In genomic region chr9:13186774-13187173, GRCh38 we compare ENCODE assay signal across 16 cellular contexts.
A peak's percentile ranks its signal among the peaks of the same experiment; 100 is the strongest.
DNase-seq lines count a peak whose midpoint lies in the region; ATAC-seq and TF ChIP-seq lines count a peak whose summit lies in the region.
"Had no signal": no experiment of that assay in that cellular context is flagged by ENCODE, and none has a peak within 500 bp of the region (broad histone marks: within the 10 kb centered on the region; RNA-seq: fewer than 3 reads in every experiment).

No MANE protein-coding gene starts in this region.

- H3K27me3 ChIP-seq in SJCRH30 (no peaks in the 10 kb centered on the region), right lobe of liver (no peaks in the 10 kb centered on the region), thoracic aorta (replicated peaks; ENCODE audit: insufficient read depth) (no peaks in the 10 kb centered on the region)
- H3K27me3 ChIP-seq: BLaER1 had no signal

- no peak for TF ChIP-seq POLR2A in right lobe of liver (IDR thresholded peaks at IDR 0.05)

- H3K36me3 ChIP-seq in SJCRH30 (peaks cover 28% of the 10 kb centered on the region), right lobe of liver (no peaks in the 10 kb centered on the region), thoracic aorta (peaks cover 6% of the 10 kb centered on the region)
- H3K36me3 ChIP-seq: BLaER1 had no signal

- H3K4me1 ChIP-seq in SJCRH30 (peaks cover 39% of the 10 kb centered on the region), right lobe of liver (peaks cover 0 to 16% (median 2%) of the 10 kb centered on the region in 4 donors), thoracic aorta (ENCODE audit: control insufficient read depth in 1 of 2, low read depth in 2 of 2) (peaks cover 0 to 4% of the 10 kb centered on the region in 2 donors)
- H3K4me1 ChIP-seq: BLaER1 had no signal

- H3K27ac ChIP-seq in SJCRH30, result peak overlapping the region; percentile 83
- peak overlapping the region; percentile 66 to 79 (median 72) for H3K27ac ChIP-seq in right lobe of liver
- no peak overlapping the region for H3K27ac ChIP-seq in thoracic aorta
- H3K27ac ChIP-seq: 22Rv1, BLaER1 had no signal

- 30% methylated on average over 5 of the region's 5 CpGs for WGBS in right lobe of liver (ENCODE audit: insufficient coverage, low coverage, low lambda C conversion rate, missing lambda C conversion rate)

- H3K9me3 ChIP-seq in SJCRH30 (replicated peaks), result no peaks in the 10 kb centered on the region
- no peaks in the 10 kb centered on the region for H3K9me3 ChIP-seq in right lobe of liver
- H3K9me3 ChIP-seq in thoracic aorta, result no peaks in the 10 kb centered on the region
- H3K9me3 ChIP-seq: BLaER1 had no signal

- DNase-seq in NCI-H2107 treated with DMSO at 0.1 percent for 48 hours (lab: John Stamatoyannopoulos, UW; ENCODE audit: unreplicated experiment), result peak; percentile 11
- DNase-seq in NCI-H2107 (lab: John Stamatoyannopoulos, UW), result no peak
- DNase-seq in SJCRH30, result no peak
- no peak for DNase-seq in right lobe of liver
- DNase-seq in thoracic aorta (ENCODE audit: low spot score), result no peak
- DNase-seq in NCI-H69 (lab: John Stamatoyannopoulos, UW), result no peak
- DNase-seq: AML-193; Calu3; CD4-positive, CD25-positive, alpha-beta regulatory T cell; DMS 273 treated with DMSO at 0.1 percent for 48 hours; HCEC 1CT; HFFc6 had no signal

- ATAC-seq in right lobe of liver, result peak; percentile 58 to 72 (median 68)
- ATAC-seq in thoracic aorta (ENCODE audit: insufficient number of reproducible peaks, low FRiP score, low read depth), result no peak
- no peak for ATAC-seq in HG02678 (IDR thresholded peaks at IDR 0.05; ENCODE audit: unreplicated experiment)
- no peak for ATAC-seq in HG03442 (IDR thresholded peaks at IDR 0.05; ENCODE audit: unreplicated experiment)

- intact Hi-C loops in right lobe of liver (cut with DNase I), result no loop called here

- no peak for TF ChIP-seq CTCF in right lobe of liver (IDR thresholded peaks at IDR 0.05)
- TF ChIP-seq CTCF in thoracic aorta (IDR thresholded peaks at IDR 0.05), result no peak

- H3K4me3 ChIP-seq in SJCRH30, result no peak overlapping the region; the same call in 1 of the 2 replicates
- H3K4me3 ChIP-seq in right lobe of liver, result peak overlapping the region; percentile 8 to 37 (median 15)
- H3K4me3 ChIP-seq in thoracic aorta, result peak overlapping the region; percentile 62
- H3K4me3 ChIP-seq: BLaER1 had no signal

Comparison
In these comparisons a context has a peak if more than half of its experiments do, and no peak if none do; other contexts are left out.
1. H3K27ac ChIP-seq: peak in SJCRH30 (single experiment) and right lobe of liver (3 of 3); none in thoracic aorta (0 of 2).
2. ATAC-seq: peak in right lobe of liver (4 of 4); none in thoracic aorta (single experiment), HG02678 (single experiment) and HG03442 (single experiment).